30 cellular contexts compared by ENCODE assay signal in genomic region chr10:107423903-107424302, GRCh38.
DNase-seq lines count a peak whose midpoint lies in the region; ATAC-seq lines count a peak whose summit lies in the region.
"Had no signal": no experiment of that assay in that cellular context is flagged by ENCODE, and none has a peak within 500 bp of the region (broad histone marks: within the 10 kb centered on the region; RNA-seq: fewer than 3 reads in every experiment).

No MANE protein-coding gene starts in this region.

- ATAC-seq in GM18909 (IDR thresholded peaks at IDR 0.05; ENCODE audit: poor library complexity, unreplicated experiment) (peak; percentile 47), GM21786 (IDR thresholded peaks at IDR 0.05; ENCODE audit: unreplicated experiment) (peak; percentile 42), HG03432 (IDR thresholded peaks at IDR 0.05; ENCODE audit: unreplicated experiment) (peak; percentile 53), HG03135 (IDR thresholded peaks at IDR 0.05; ENCODE audit: unreplicated experiment) (no peak), esophagus mucosa (no peak)
- no peak for ATAC-seq in activated CD8-positive, alpha-beta T cell treated with anti-CD3 and anti-CD28 coated beads, Interleukin-2, amount 10 ng/mL, durations not matched to agents 7 days and 5 days
- ATAC-seq in activated CD4-positive, CD25-positive, alpha-beta regulatory T cell treated with anti-CD3 and anti-CD28 coated beads, Interleukin-2, amount 50 U/mL, for 24 hours = no peak
- ATAC-seq: activated CD4-positive, alpha-beta T cell treated with anti-CD3 and anti-CD28 coated beads for 36 hours; activated naive CD4-positive, alpha-beta T cell treated with anti-CD3 and anti-CD28 coated beads, Interleukin-2, amount 50 U/mL, for 72 hours; gastrocnemius medialis; HCT116; left cardiac atrium; stimulated activated effector memory CD8-positive, alpha-beta T cell treated with anti-CD3 and anti-CD28 coated beads, Interleukin-12 subunit alpha, Interleukin-12 subunit beta, amount 100 ng/mL, for 72 hours had no signal

- CTCF ChIA-PET in activated CD8-positive, alpha-beta T cell treated with anti-CD3 and anti-CD28 coated beads, Interleukin-2, amount 10 ng/mL, durations not matched to agents 7 days and 5 days (lab: Charles Lee) = no interaction called here

- H3K4me1 Mint-ChIP-seq in activated CD8-positive, alpha-beta T cell treated with anti-CD3 and anti-CD28 coated beads, Interleukin-2, amount 10 ng/mL, durations not matched to agents 7 days and 5 days (ENCODE audit: low read depth) = no peaks in the 10 kb centered on the region
- H3K4me1 Mint-ChIP-seq: activated CD4-positive, alpha-beta T cell treated with anti-CD3 and anti-CD28 coated beads for 36 hours; CD4-positive, alpha-beta memory T cell; nephron progenitor cell; stimulated activated effector memory CD8-positive, alpha-beta T cell treated with anti-CD3 and anti-CD28 coated beads, Interleukin-12 subunit alpha, Interleukin-12 subunit beta, amount 100 ng/mL, for 72 hours had no signal

- peaks cover 18% of the 10 kb centered on the region for H3K9me3 Mint-ChIP-seq in activated CD8-positive, alpha-beta T cell treated with anti-CD3 and anti-CD28 coated beads, Interleukin-2, amount 10 ng/mL, durations not matched to agents 7 days and 5 days (ENCODE audit: insufficient read depth)
- H3K9me3 Mint-ChIP-seq: nephron progenitor cell had no signal

- H3K36me3 Mint-ChIP-seq in activated CD8-positive, alpha-beta T cell treated with anti-CD3 and anti-CD28 coated beads, Interleukin-2, amount 10 ng/mL, durations not matched to agents 7 days and 5 days (ENCODE audit: low read depth) = no peaks in the 10 kb centered on the region
- H3K36me3 Mint-ChIP-seq: activated naive CD4-positive, alpha-beta T cell treated with anti-CD3 and anti-CD28 coated beads, Interleukin-2, amount 50 U/mL, for 72 hours; CD4-positive, alpha-beta memory T cell; stimulated activated effector memory CD8-positive, alpha-beta T cell treated with anti-CD3 and anti-CD28 coated beads, Interleukin-12 subunit alpha, Interleukin-12 subunit beta, amount 100 ng/mL, for 72 hours had no signal

- no peak overlapping the region for H3K27ac Mint-ChIP-seq in activated CD8-positive, alpha-beta T cell treated with anti-CD3 and anti-CD28 coated beads, Interleukin-2, amount 10 ng/mL, durations not matched to agents 7 days and 5 days
- H3K27ac Mint-ChIP-seq: activated CD4-positive, alpha-beta T cell treated with anti-CD3 and anti-CD28 coated beads for 36 hours; activated naive CD4-positive, alpha-beta T cell treated with anti-CD3 and anti-CD28 coated beads, Interleukin-2, amount 50 U/mL, for 72 hours; B cell; CD4-positive, alpha-beta memory T cell; nephron progenitor cell; stimulated activated effector memory CD8-positive, alpha-beta T cell treated with anti-CD3 and anti-CD28 coated beads, Interleukin-12 subunit alpha, Interleukin-12 subunit beta, amount 100 ng/mL, for 72 hours; T-helper 2 cell treated with Interferon-gamma antibody and Interleukin-4, amounts not matched to agents 5 μg/mL and 100 μg/mL, for 36 hours had no signal

- DNase-seq in kidney tubule cell (ENCODE audit: low spot score) = peak; percentile 85
- no peak for DNase-seq in activated CD8-positive, alpha-beta T cell treated with anti-CD3 and anti-CD28 coated beads, Interleukin-2, amount 10 ng/mL, durations not matched to agents 7 days and 5 days
- DNase-seq: activated CD4-positive, alpha-beta T cell treated with anti-CD3 and anti-CD28 coated beads for 36 hours; activated CD8-positive, alpha-beta memory T cell treated with anti-CD3 and anti-CD28 coated beads for 24 hours; activated effector memory CD4-positive, alpha-beta T cell treated with Interleukin-2 at 50 U/mL for 16 hours; activated T-cell treated with anti-CD3 and anti-CD28 coated beads, Interleukin-2, amount 50 U/mL, for 1 hour; anterior cingulate cortex; CD4-positive, alpha-beta memory T cell; dorsolateral prefrontal cortex; gastrocnemius medialis; Kasumi-1; left cardiac atrium; mammary epithelial cell; NCI-H146; NCI-H226; NCI-H69; nephron progenitor cell; SHP77 treated with DMSO at 0.1 percent for 48 hours; trophoblast cell had no signal

- POLR2A ChIA-PET in activated CD8-positive, alpha-beta T cell treated with anti-CD3 and anti-CD28 coated beads, Interleukin-2, amount 10 ng/mL, durations not matched to agents 7 days and 5 days (lab: Charles Lee) = no interaction called here

- no peaks in the 10 kb centered on the region for H3K27me3 Mint-ChIP-seq in activated CD8-positive, alpha-beta T cell treated with anti-CD3 and anti-CD28 coated beads, Interleukin-2, amount 10 ng/mL, durations not matched to agents 7 days and 5 days (ENCODE audit: low read depth)
- H3K27me3 Mint-ChIP-seq: activated CD4-positive, alpha-beta T cell treated with anti-CD3 and anti-CD28 coated beads for 36 hours; B cell; CD4-positive, alpha-beta memory T cell had no signal

- H3K4me3 Mint-ChIP-seq in activated CD8-positive, alpha-beta T cell treated with anti-CD3 and anti-CD28 coated beads, Interleukin-2, amount 10 ng/mL, durations not matched to agents 7 days and 5 days = no peak overlapping the region
- H3K4me3 Mint-ChIP-seq: activated CD4-positive, alpha-beta T cell treated with anti-CD3 and anti-CD28 coated beads for 36 hours; B cell; CD4-positive, alpha-beta memory T cell; nephron progenitor cell; stimulated activated effector memory CD8-positive, alpha-beta T cell treated with anti-CD3 and anti-CD28 coated beads, Interleukin-12 subunit alpha, Interleukin-12 subunit beta, amount 100 ng/mL, for 72 hours; T-helper 2 cell treated with Interferon-gamma antibody and Interleukin-4, amounts not matched to agents 5 μg/mL and 100 μg/mL, for 36 hours had no signal

Comparison
In these comparisons a context has a peak if more than half of its experiments do, and no peak if none do; other contexts are left out.
1. ATAC-seq: peak in GM18909 (single experiment), GM21786 (single experiment) and HG03432 (single experiment); none in activated CD8-positive, alpha-beta T cell treated with anti-CD3 and anti-CD28 coated beads, Interleukin-2, amount 10 ng/mL, durations not matched to agents 7 days and 5 days (single experiment), HG03135 (single experiment), esophagus mucosa (single experiment) and activated CD4-positive, CD25-positive, alpha-beta regulatory T cell treated with anti-CD3 and anti-CD28 coated beads, Interleukin-2, amount 50 U/mL, for 24 hours (0 of 2).